Comparison of ENCODE assay signal across 8 cellular contexts in genomic region chr1:213015099-213016050, GRCh38. TPM values are rescaled to one million over a fixed set of nuclear protein-coding genes. Genes with fewer than 3 reads are reported as not detected.
DNase-seq lines count a peak whose midpoint lies in the region; ATAC-seq lines count a peak whose summit lies in the region.

A gene with protein sequence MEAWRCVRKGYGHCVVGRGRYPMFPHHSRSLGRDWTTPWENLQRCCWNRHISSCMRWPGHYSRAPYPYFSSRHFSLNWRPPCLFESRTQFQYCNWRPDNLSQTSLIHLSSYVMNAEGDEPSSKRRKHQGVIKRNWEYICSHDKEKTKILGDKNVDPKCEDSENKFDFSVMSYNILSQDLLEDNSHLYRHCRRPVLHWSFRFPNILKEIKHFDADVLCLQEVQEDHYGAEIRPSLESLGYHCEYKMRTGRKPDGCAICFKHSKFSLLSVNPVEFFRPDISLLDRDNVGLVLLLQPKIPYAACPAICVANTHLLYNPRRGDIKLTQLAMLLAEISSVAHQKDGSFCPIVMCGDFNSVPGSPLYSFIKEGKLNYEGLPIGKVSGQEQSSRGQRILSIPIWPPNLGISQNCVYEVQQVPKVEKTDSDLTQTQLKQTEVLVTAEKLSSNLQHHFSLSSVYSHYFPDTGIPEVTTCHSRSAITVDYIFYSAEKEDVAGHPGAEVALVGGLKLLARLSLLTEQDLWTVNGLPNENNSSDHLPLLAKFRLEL (minus strand): TSS chr1:213015867. CDS start chr1:213015671, 196 bp downstream.

- H3K4me1 ChIP-seq in NT2/D1 (ENCODE audit: insufficient read depth, insufficient read length) (no peaks in the 10 kb centered on the region), endocrine pancreas (ENCODE audit: control insufficient read depth, insufficient read depth, low read length) (peaks cover 19% of the 10 kb centered on the region), mesenchymal stem cell (ENCODE audit: control insufficient read depth, insufficient read depth, low read depth, low read length) (no peaks in the 10 kb centered on the region)

- H2BK15ac ChIP-seq in mesenchymal stem cell (ENCODE audit: low read depth, poor library complexity, severe bottlenecking): peak within 1 kb of the TSS; percentile 74

- peak within 1 kb of the TSS in 1 of 2 experiments; percentile 3 for H2BK12ac ChIP-seq in mesenchymal stem cell (ENCODE audit: low read length in 2 of 2)

- H3K4me3 Mint-ChIP-seq in activated CD8-positive, alpha-beta memory T cell treated with anti-CD3 and anti-CD28 coated beads, Interleukin-2, amount 10 ng/mL, durations not matched to agents 7 days and 5 days: peak within 1 kb of the TSS; percentile 95

- WGBS in mesenchymal stem cell: under 1% methylated on average over 60 of the region's 66 CpGs

- CTCF ChIA-PET in activated CD8-positive, alpha-beta memory T cell treated with anti-CD3 and anti-CD28 coated beads, Interleukin-2, amount 10 ng/mL, durations not matched to agents 7 days and 5 days (lab: Charles Lee): interaction anchor here (1.0 to 1.5 kb wide), 5 partner anchors 10 to 560 kb away, joined by 3 read pairs; no protein-coding TSS in a partner anchor

- peak within 1 kb of the TSS; percentile 97 for H3K27ac Mint-ChIP-seq in activated CD8-positive, alpha-beta memory T cell treated with anti-CD3 and anti-CD28 coated beads, Interleukin-2, amount 10 ng/mL, durations not matched to agents 7 days and 5 days

- peaks cover 8% of the 10 kb centered on the region for H3K79me1 ChIP-seq in mesenchymal stem cell (replicated peaks; ENCODE audit: low read length, poor library complexity, severe bottlenecking)

- peaks cover 34% of the 10 kb centered on the region for H3K4me1 Mint-ChIP-seq in activated CD8-positive, alpha-beta memory T cell treated with anti-CD3 and anti-CD28 coated beads, Interleukin-2, amount 10 ng/mL, durations not matched to agents 7 days and 5 days

- H3K27ac ChIP-seq in mesenchymal stem cell (ENCODE audit: low read length, poor library complexity, severe bottlenecking): peak within 1 kb of the TSS; percentile 90

- peak within 1 kb of the TSS; percentile 69 for H2BK120ac ChIP-seq in mesenchymal stem cell (ENCODE audit: low read depth, low read length)

- H3K23ac ChIP-seq in mesenchymal stem cell (ENCODE audit: low read length in 2 of 2): peak within 1 kb of the TSS in 1 of 2 experiments; percentile 46

- peak within 1 kb of the TSS in 1 of 2 experiments; percentile 76 for H3K4ac ChIP-seq in mesenchymal stem cell (ENCODE audit: low read depth in 1 of 2, low read length in 2 of 2)

- DNase-seq in COR-L47 (lab: John Stamatoyannopoulos, UW) (peak; percentile 93), HUDEP-2 (lab: John Stamatoyannopoulos, UW; ENCODE audit: unreplicated experiment in 76 of 76) (peak; percentile 51 to 96 (median 90)), NT2/D1 (ENCODE audit: low read depth, low spot score) (peak; percentile 99), mesenchymal stem cell (peak; percentile 98)
- DNase-seq in activated CD8-positive, alpha-beta memory T cell treated with anti-CD3 and anti-CD28 coated beads, Interleukin-2, amount 10 ng/mL, durations not matched to agents 7 days and 5 days: peak; percentile 98
- peak; percentile 90 for DNase-seq in stimulated activated CD8-positive, alpha-beta memory T cell treated with anti-CD3 and anti-CD28 coated beads, Interleukin-12 subunit alpha, Interleukin-12 subunit beta, amount 100 ng/mL, for 4 hours (ENCODE audit: low read depth)

- no peak within 1 kb of the TSS for H2AK5ac ChIP-seq in mesenchymal stem cell (ENCODE audit: low read length, severe bottlenecking)

- H3K4me3 ChIP-seq in NT2/D1 (ENCODE audit: insufficient read length, low read depth) (peak within 1 kb of the TSS; percentile 94), endocrine pancreas (ENCODE audit: control insufficient read depth, insufficient read depth, low read length) (peak within 1 kb of the TSS; percentile 94), mesenchymal stem cell (ENCODE audit: insufficient read depth in 1 of 2, low read depth in 1 of 2, low read length in 2 of 2) (peak within 1 kb of the TSS; percentile 70 to 93)

- H3K36me3 Mint-ChIP-seq in activated CD8-positive, alpha-beta memory T cell treated with anti-CD3 and anti-CD28 coated beads, Interleukin-2, amount 10 ng/mL, durations not matched to agents 7 days and 5 days: peaks cover 25% of the 10 kb centered on the region

- H4K8ac ChIP-seq in mesenchymal stem cell (ENCODE audit: low read length): peak within 1 kb of the TSS; percentile 87

- H3K14ac ChIP-seq in mesenchymal stem cell (ENCODE audit: low read length in 2 of 2): peak within 1 kb of the TSS in 1 of 2 experiments; percentile 87

- H3K9me3 ChIP-seq in NT2/D1 (ENCODE audit: insufficient read depth, low read length) (no peaks in the 10 kb centered on the region), endocrine pancreas (ENCODE audit: control insufficient read depth, low read length) (no peaks in the 10 kb centered on the region), mesenchymal stem cell (ENCODE audit: control insufficient read depth, low read length) (no peaks in the 10 kb centered on the region)

- H3K27me3 ChIP-seq in NT2/D1 (ENCODE audit: insufficient read depth, insufficient read length): no peaks in the 10 kb centered on the region
- no peaks in the 10 kb centered on the region for H3K27me3 ChIP-seq in endocrine pancreas (ENCODE audit: control insufficient read depth, insufficient read depth, low read length)
- H3K27me3 ChIP-seq in mesenchymal stem cell (ENCODE audit: control insufficient read depth in 1 of 2, insufficient read depth in 1 of 2, low read length in 2 of 2): no peaks in the 10 kb centered on the region

- peaks cover 6% of the 10 kb centered on the region for H3K27me3 Mint-ChIP-seq in activated CD8-positive, alpha-beta memory T cell treated with anti-CD3 and anti-CD28 coated beads, Interleukin-2, amount 10 ng/mL, durations not matched to agents 7 days and 5 days

- H4K91ac ChIP-seq in mesenchymal stem cell (ENCODE audit: low read length): peak within 1 kb of the TSS; percentile 89

- H2BK5ac ChIP-seq in mesenchymal stem cell (ENCODE audit: low read depth, low read length, poor library complexity, severe bottlenecking): peak within 1 kb of the TSS; percentile 11

- H2AFZ ChIP-seq in mesenchymal stem cell (ENCODE audit: low read depth, low read length): peak within 1 kb of the TSS; percentile 59

- H3K36me3 ChIP-seq in NT2/D1 (ENCODE audit: insufficient read depth, insufficient read length, low read length) (peaks cover 24% of the 10 kb centered on the region), endocrine pancreas (ENCODE audit: control insufficient read depth, insufficient read depth, low read length) (no peaks in the 10 kb centered on the region), mesenchymal stem cell (ENCODE audit: control insufficient read depth in 1 of 2, insufficient read depth in 2 of 2, low read depth in 1 of 2, low read length in 2 of 2) (peaks cover 0 to 29% of the 10 kb centered on the region in 2 experiments)

- H3K4me2 ChIP-seq in mesenchymal stem cell (ENCODE audit: low read length, poor library complexity, severe bottlenecking): peak within 1 kb of the TSS; percentile 75

- peak within 1 kb of the TSS; percentile 97 for H3K9ac ChIP-seq in NT2/D1 (ENCODE audit: insufficient read length, low read depth)
- peak within 1 kb of the TSS; percentile 99 for H3K9ac ChIP-seq in endocrine pancreas (ENCODE audit: control insufficient read depth, insufficient read depth, low read length)
- peak within 1 kb of the TSS; percentile 95 for H3K9ac ChIP-seq in mesenchymal stem cell (ENCODE audit: low read length)

- H3K18ac ChIP-seq in mesenchymal stem cell (ENCODE audit: low read depth in 1 of 2, low read length in 2 of 2): peak within 1 kb of the TSS; percentile 71 to 88

- no peaks in the 10 kb centered on the region for H3K9me3 Mint-ChIP-seq in activated CD8-positive, alpha-beta memory T cell treated with anti-CD3 and anti-CD28 coated beads, Interleukin-2, amount 10 ng/mL, durations not matched to agents 7 days and 5 days (ENCODE audit: low read depth)

- ATAC-seq in GM21381 (IDR thresholded peaks at IDR 0.05; ENCODE audit: unreplicated experiment): peak; percentile 95
- peak; percentile 98 for ATAC-seq in activated CD8-positive, alpha-beta memory T cell treated with anti-CD3 and anti-CD28 coated beads, Interleukin-2, amount 10 ng/mL, durations not matched to agents 7 days and 5 days

RNA-seq across cellular contexts. Expression of the gene that starts here (rescaled TPM):
- total RNA-seq in activated CD8-positive, alpha-beta memory T cell treated with anti-CD3 and anti-CD28 coated beads, Interleukin-2, amount 10 ng/mL, durations not matched to agents 7 days and 5 days: 10 to 100 TPM; 44.2 to 56.4 TPM
- 13.6 TPM for polyA plus RNA-seq in mesenchymal stem cell (2013, experiment 1 of 2)
- 15.4 TPM for polyA plus RNA-seq in mesenchymal stem cell (2013, experiment 2 of 2)

Comparison
In these comparisons a context has a peak if more than half of its experiments do, and no peak if none do; other contexts are left out.
1. Peak in every context shown above with its lines: DNase-seq, ATAC-seq, H3K4me3 ChIP-seq and H3K27ac ChIP-seq.